In genomic region chr4:37138789-37139188, GRCh38 we compare ENCODE assay signal across 1 cellular context.
TF ChIP-seq lines count a peak whose summit lies in the region.

No MANE protein-coding gene starts in this region.

TF ChIP-seq in GM23338, 12 proteins besides CTCF, POLR2A, EP300 and RAD21 (continued from another document):
- TF ChIP-seq ZNF462 (CRISPR knock-in tag; IDR thresholded peaks at IDR 0.05): no peak
- TF ChIP-seq ZNF331 (CRISPR knock-in tag; IDR thresholded peaks at IDR 0.05; ENCODE audit: low read depth): no peak
- no peak for TF ChIP-seq EZH2phosphoT487 (IDR thresholded peaks at IDR 0.05; ENCODE audit: unreplicated experiment)
- TF ChIP-seq CREB1 (CRISPR knock-in tag; IDR thresholded peaks at IDR 0.05; ENCODE audit: low read depth): no peak
- no peak for TF ChIP-seq JUNB (IDR thresholded peaks at IDR 0.05; ENCODE audit: unreplicated experiment)
TF ChIP-seq in GM23338: peak in this region for 0.
